8 cellular contexts compared by ENCODE assay signal in genomic region chr6:109484161-109484560, GRCh38. TPM values are rescaled to one million over a fixed set of nuclear protein-coding genes. Genes with fewer than 3 reads are reported as not detected.
DNase-seq lines count a peak whose midpoint lies in the region; ATAC-seq, FAIRE-seq and TF ChIP-seq lines count a peak whose summit lies in the region.

No MANE protein-coding gene starts in this region.

- POLR2A ChIA-PET in PC-3 (lab: Charles Lee; ENCODE audit: unreplicated experiment), result no interaction called here
- POLR2A ChIA-PET in H1 (lab: Charles Lee; ENCODE audit: partially characterized antibody), result interaction anchor here (1.0 kb wide), 1 partner anchor 38 kb away, joined by 3 read pairs; no protein-coding TSS in a partner anchor

- peak overlapping the region; percentile 83 for H3K4me2 ChIP-seq in PC-3 (ENCODE audit: low read length)
- peak overlapping the region; percentile 72 to 76; a peak in 3 of 4 replicates for H3K4me2 ChIP-seq in H1 (ENCODE audit: insufficient read depth in 1 of 2, low read depth in 2 of 2, low read length in 2 of 2)

- H2BK20ac ChIP-seq in H1 (ENCODE audit: low read length), result no peak overlapping the region

- BruUV-seq in PC-3 (replicated peaks; lab: Mats Ljungman, UMichigan), result no TSS peak

- no peak overlapping the region for H3K14ac ChIP-seq in H1 (ENCODE audit: insufficient read length)

- H3K9me3 ChIP-seq in ES-I3 (ENCODE audit: control insufficient read depth, insufficient read depth, low read length) (no peaks in the 10 kb centered on the region), PC-3 (ENCODE audit: low read length) (no peaks in the 10 kb centered on the region), H1 (ENCODE audit: insufficient read depth in 2 of 2, low read depth in 1 of 2, low read length in 1 of 2) (no peaks in the 10 kb centered on the region), aorta (ENCODE audit: control insufficient read depth, low read length) (no peaks in the 10 kb centered on the region), right lobe of liver (no peaks in the 10 kb centered on the region)

- intact Hi-C loops in PC-3 (cut with micrococcal nuclease), result loop anchor here (5.0 kb wide), 1 partner anchor 38 kb away; no protein-coding TSS in a partner anchor
- intact Hi-C loops in sciatic nerve (cut with DNase I), result no loop called here
- intact Hi-C loops in aorta (cut with DNase I), result no loop called here
- intact Hi-C loops in right lobe of liver (cut with DNase I), result no loop called here

- H4K20me1 ChIP-seq in PC-3 (ENCODE audit: low read length) (0 out of 2 replicates have a peak, but pooled peaks cover 2% of the 10 kb centered on the region), H1 (replicated peaks in 1 of 2; ENCODE audit: control insufficient read depth in 1 of 2, insufficient read depth in 2 of 2, low read length in 2 of 2) (peaks cover 0 to 8% of the 10 kb centered on the region in 2 experiments)

- no peak overlapping the region for H2AK5ac ChIP-seq in H1 (ENCODE audit: low read depth, low read length)

- H3K23ac ChIP-seq in H1 (ENCODE audit: insufficient read length), result no peak overlapping the region

- H3K4me1 ChIP-seq in ES-I3 (ENCODE audit: insufficient read depth, low read length) (peaks cover 18% of the 10 kb centered on the region), PC-3 (ENCODE audit: insufficient read depth, low read length) (peaks cover 42% of the 10 kb centered on the region), H1 (replicated peaks in 1 of 4; ENCODE audit: control insufficient read depth in 3 of 4, insufficient read depth in 4 of 4, low read length in 3 of 4) (peaks cover 2 to 15% (median 6%) of the 10 kb centered on the region in 4 experiments; a peak in 6 of 7 replicates), aorta (ENCODE audit: control insufficient read depth in 1 of 2, insufficient read depth in 2 of 2, low read length in 2 of 2) (peaks cover 7 to 13% of the 10 kb centered on the region in 2 donors), right lobe of liver (peaks cover 0 to 14% (median 1%) of the 10 kb centered on the region in 4 donors)

- H2BK12ac ChIP-seq in H1 (ENCODE audit: low read depth, low read length), result no peak overlapping the region

- no peak overlapping the region for H4K91ac ChIP-seq in H1 (replicated peaks; ENCODE audit: insufficient read length, low read length)

- peaks cover 2% of the 10 kb centered on the region for H3K79me1 ChIP-seq in H1 (ENCODE audit: low read depth, low read length)

- no peak overlapping the region for H4K8ac ChIP-seq in H1 (ENCODE audit: extremely low read depth, insufficient read depth, low read length)

- no peak overlapping the region for H3K18ac ChIP-seq in H1 (ENCODE audit: extremely low read depth, low read length)

- no peak overlapping the region for H2BK120ac ChIP-seq in H1 (replicated peaks; ENCODE audit: low read depth, low read length)

- CTCF ChIA-PET in PC-3 (lab: Charles Lee) (no interaction called here), H1 (lab: Charles Lee; ENCODE audit: partially characterized antibody) (interaction anchor here (1.0 to 1.1 kb wide), 2 partner anchors 191 to 199 kb away, joined by 3 read pairs; no protein-coding TSS in a partner anchor)

- H3K4ac ChIP-seq in H1 (replicated peaks; ENCODE audit: insufficient read length, low read depth, low read length), result no peak overlapping the region

- 85% methylated on average over 3 of the region's 3 CpGs; no CpG with 5 or more reads in 1 of the 2 experiments for WGBS in H1 (ENCODE audit: extremely low coverage in 1 of 2, insufficient coverage in 1 of 2, insufficient read length in 1 of 2, insufficient replicate concordance in 2 of 2, low coverage in 1 of 2, low lambda C conversion rate in 2 of 2, missing lambda C conversion rate in 1 of 2), 2 experiments
- WGBS in aorta, 2 donors, result 12 to 20% methylated on average over 3 of the region's 3 CpGs
- WGBS in right lobe of liver (ENCODE audit: insufficient coverage, low coverage, low lambda C conversion rate, missing lambda C conversion rate), result 76% methylated on average over 3 of the region's 3 CpGs

- DNase-seq in PC-3 (no peak), H1 (ENCODE audit: low read depth in 1 of 2, low spot score in 2 of 2) (no peak), sciatic nerve (ENCODE audit: low spot score) (no peak), SKM-1 (lab: John Stamatoyannopoulos, UW; ENCODE audit: unreplicated experiment) (no peak), aorta (no peak), glomerular visceral epithelial cell (ENCODE audit: extremely low spot score) (no peak), right lobe of liver (no peak)

- H3K27me3 ChIP-seq in PC-3 (ENCODE audit: low read length) (no peaks in the 10 kb centered on the region), H1 (replicated peaks in 1 of 4; ENCODE audit: control insufficient read depth in 3 of 4, extremely low read depth in 1 of 4, insufficient read depth in 3 of 4, low read length in 3 of 4) (no peaks in the 10 kb centered on the region), aorta (ENCODE audit: control insufficient read depth in 1 of 2, insufficient read depth in 2 of 2, low read length in 1 of 2) (no peaks in the 10 kb centered on the region), right lobe of liver (no peaks in the 10 kb centered on the region)

- no peak for TF ChIP-seq EP300 in H1 (IDR thresholded peaks at IDR 0.05; ENCODE audit: borderline replicate concordance in 1 of 2, low read depth in 2 of 2, low read length in 2 of 2)

- no peak overlapping the region for H2BK15ac ChIP-seq in H1 (ENCODE audit: low read length)

- H3K36me3 ChIP-seq in ES-I3 (ENCODE audit: insufficient read depth, low read length) (peaks cover 17% of the 10 kb centered on the region), PC-3 (ENCODE audit: low read depth, low read length) (peaks cover 14% of the 10 kb centered on the region; the same call in 1 of the 2 replicates), H1 (ENCODE audit: control insufficient read depth in 2 of 4, insufficient read depth in 4 of 4, low read length in 3 of 4) (peaks cover 4 to 26% (median 14%) of the 10 kb centered on the region in 4 experiments; a peak in 7 of 8 replicates), aorta (ENCODE audit: control insufficient read depth in 1 of 2, insufficient read depth in 2 of 2, low read length in 1 of 2) (peaks cover 0 to 1% of the 10 kb centered on the region in 2 donors), right lobe of liver (peaks cover 0 to 7% (median 2%) of the 10 kb centered on the region in 4 donors)

- H3K9ac ChIP-seq in ES-I3 (ENCODE audit: low read depth, low read length) (peak overlapping the region; percentile 77), PC-3 (ENCODE audit: low read length) (no peak overlapping the region), H1 (replicated peaks in 1 of 4; ENCODE audit: extremely low read depth in 1 of 4, low read depth in 3 of 4, low read length in 3 of 4) (no peak overlapping the region)

- H4K5ac ChIP-seq in H1 (ENCODE audit: insufficient read length, low read depth, low read length), result no peak overlapping the region

- H3K79me2 ChIP-seq in PC-3 (ENCODE audit: low read length), result peaks cover 35% of the 10 kb centered on the region
- H3K79me2 ChIP-seq in H1 (ENCODE audit: control insufficient read depth in 1 of 2, insufficient read depth in 2 of 2, low read length in 2 of 2), result peaks cover 20 to 33% of the 10 kb centered on the region in 2 experiments

- no peak overlapping the region for H2BK5ac ChIP-seq in H1 (ENCODE audit: low read depth, low read length)

- TF ChIP-seq RAD21 in H1 (IDR thresholded peaks at IDR 0.05 in 1 of 2, conservative IDR thresholded peaks at IDR 0.05 in 1 of 2; ENCODE audit: low read depth in 2 of 2, low read length in 2 of 2), result no peak

- H3K4me3 ChIP-seq in PC-3 (ENCODE audit: low read length), result peak overlapping the region; percentile 61
- H3K4me3 ChIP-seq in H1 (ENCODE audit: extremely low read depth in 1 of 4, insufficient read depth in 2 of 4, low read depth in 3 of 4, low read length in 4 of 4), result peak overlapping the region in 2 of 4 experiments; percentile 37 to 55; a peak in 2 of 8 replicates
- no peak overlapping the region for H3K4me3 ChIP-seq in aorta (ENCODE audit: low read length in 2 of 2)
- no peak overlapping the region for H3K4me3 ChIP-seq in right lobe of liver

- peaks cover 4% of the 10 kb centered on the region for H3F3A ChIP-seq in PC-3 (ENCODE audit: low read length, unreplicated experiment)

- ATAC-seq in PC-3 (no peak), sciatic nerve (peak; percentile 48), aorta (ENCODE audit: low FRiP score) (no peak), right lobe of liver (no peak)

- TF ChIP-seq CTCF in PC-3 (conservative IDR thresholded peaks at IDR 0.05; ENCODE audit: low read depth, low read length), result no peak
- no peak for TF ChIP-seq CTCF in H1 (IDR thresholded peaks at IDR 0.05; ENCODE audit: control extremely low read depth in 1 of 3, insufficient read depth in 1 of 3, low read depth in 1 of 3, low read length in 3 of 3)
- TF ChIP-seq CTCF in right lobe of liver (IDR thresholded peaks at IDR 0.05), result no peak

- H2AFZ ChIP-seq in PC-3 (ENCODE audit: low read length), result peak overlapping the region; percentile 89; the same call in 1 of the 2 replicates
- H2AFZ ChIP-seq in H1 (ENCODE audit: low read length), result no peak overlapping the region

- H3K27ac ChIP-seq in PC-3 (ENCODE audit: low read length) (no peak overlapping the region), H1 (ENCODE audit: low read depth, low read length) (no peak overlapping the region), aorta (ENCODE audit: low read depth in 1 of 2, low read length in 2 of 2) (no peak overlapping the region), right lobe of liver (no peak overlapping the region)

- FAIRE-seq in H1 (lab: Jason Lieb, UNC), result no peak

- no peaks in the 10 kb centered on the region for H3K9me2 ChIP-seq in PC-3 (replicated peaks; ENCODE audit: low read length)

- peaks cover 7% of the 10 kb centered on the region; the same call in 1 of the 2 replicates for H3K23me2 ChIP-seq in H1 (ENCODE audit: low read depth, low read length)

- TF ChIP-seq POLR2A in H1 (IDR thresholded peaks at IDR 0.05; ENCODE audit: control extremely low read depth in 1 of 2, low read depth in 2 of 2, low read length in 2 of 2), result no peak
- no peak for TF ChIP-seq POLR2A in right lobe of liver (IDR thresholded peaks at IDR 0.05)

- no peak overlapping the region for H3K56ac ChIP-seq in H1 (replicated peaks; ENCODE audit: insufficient read length, low read depth, low read length)

RNA-seq across cellular contexts. Expression of gene ZBTB24, which starts 1.1 kb away (rescaled TPM):
- total RNA-seq in PC-3 (2014; rRNA removed) (4.5 and 6.1 TPM in 2 replicates), sciatic nerve (9.9 TPM), aorta (1 to 10 TPM; 6.8 to 8.3 TPM), right lobe of liver (1 to 10 TPM; 2.4 to 3.6 (median 2.7) TPM)
- total RNA-seq in H1 (2021; fragmentation: NEBNext Ultra II Directional; extraction: Animal tissue kit (Norgen Biotek cat#: 25700)), result 20.5 and 21.0 TPM in 2 replicates
- polyA plus RNA-seq in H1 (2011; rRNA removed) (5.9 and 7.5 TPM in 2 replicates), aorta (1 to 10 TPM; 2.0 to 3.1 TPM)
- 7.7 TPM for polyA plus RNA-seq in H1 (2011; cell fraction: cytosol; rRNA removed)
- polyA plus RNA-seq in H1 (2011; cell fraction: nucleus; rRNA removed), result 6.5 TPM
- 8.0 to 12.5 TPM (median 9.3 TPM) in 4 replicates for polyA plus RNA-seq in H1 (2012, experiment 1 of 2)
- polyA plus RNA-seq in H1 (2012, experiment 2 of 2), result 1.4 TPM
- polyA plus RNA-seq in H1 (2013, experiment 1 of 2), result 10.2 TPM
- polyA plus RNA-seq in H1 (2013, experiment 2 of 2), result 9.3 TPM
- polyA minus RNA-seq in H1 (2011; rRNA and poly(A)+ RNA removed), result 17.3 and 22.3 TPM in 2 replicates
- 12.2 TPM for polyA minus RNA-seq in H1 (2011; cell fraction: cytosol; rRNA and poly(A)+ RNA removed)
- 14.7 TPM for polyA minus RNA-seq in H1 (2011; cell fraction: nucleus; rRNA and poly(A)+ RNA removed)

RNA-seq across cellular contexts. Expression of gene MICAL1, which starts 28.6 kb away (rescaled TPM):
- total RNA-seq in PC-3 (2014; rRNA removed), result 9.1 and 17.9 TPM in 2 replicates
- total RNA-seq in H1 (2021; fragmentation: NEBNext Ultra II Directional; extraction: Animal tissue kit (Norgen Biotek cat#: 25700)), result 51.3 and 55.4 TPM in 2 replicates
- polyA plus RNA-seq in H1 (2011; rRNA removed), result 42.5 and 61.9 TPM in 2 replicates
- polyA plus RNA-seq in H1 (2011; cell fraction: cytosol; rRNA removed), result 64.0 TPM
- 305 TPM for polyA plus RNA-seq in H1 (2011; cell fraction: nucleus; rRNA removed)
- 47.2 to 66.8 TPM (median 61.2 TPM) in 4 replicates for polyA plus RNA-seq in H1 (2012, experiment 1 of 2)
- 36.4 TPM for polyA plus RNA-seq in H1 (2012, experiment 2 of 2)
- polyA plus RNA-seq in H1 (2013, experiment 1 of 2), result 34.3 TPM
- 30.6 TPM for polyA plus RNA-seq in H1 (2013, experiment 2 of 2)
- 38.4 and 38.6 TPM in 2 replicates for polyA minus RNA-seq in H1 (2011; rRNA and poly(A)+ RNA removed)
- polyA minus RNA-seq in H1 (2011; cell fraction: cytosol; rRNA and poly(A)+ RNA removed), result 27.2 TPM
- polyA minus RNA-seq in H1 (2011; cell fraction: nucleus; rRNA and poly(A)+ RNA removed), result 63.9 TPM
- 53.9 TPM for total RNA-seq in sciatic nerve
- 10 to 100 TPM; 48.8 to 60.8 TPM for total RNA-seq in aorta
- 100 to 1,000 TPM in 1 of 2 donors, 10 to 100 TPM in 1; 32.4 to 199 TPM for polyA plus RNA-seq in aorta
- total RNA-seq in right lobe of liver, result 10 to 100 TPM in 2 of 6 experiments, 1 to 10 TPM in 4; 1.4 to 11.7 (median 5.2) TPM

RNA-seq across cellular contexts. Expression of gene SMPD2, which starts 43.6 kb away (rescaled TPM):
- total RNA-seq in PC-3 (2014; rRNA removed) (12.6 and 13.8 TPM in 2 replicates), sciatic nerve (11.7 TPM), aorta (1 to 10 TPM; 6.6 to 9.5 TPM), right lobe of liver (1 to 10 TPM; 3.2 to 7.7 (median 4.0) TPM)
- total RNA-seq in H1 (2021; fragmentation: NEBNext Ultra II Directional; extraction: Animal tissue kit (Norgen Biotek cat#: 25700)), result 10.5 and 11.5 TPM in 2 replicates
- polyA plus RNA-seq in H1 (2011; rRNA removed) (15.6 and 17.2 TPM in 2 replicates), aorta (10 to 100 TPM in 1 of 2 donors, 1 to 10 TPM in 1; 2.5 to 10.6 TPM)
- polyA plus RNA-seq in H1 (2011; cell fraction: cytosol; rRNA removed), result 12.7 TPM
- 22.3 TPM for polyA plus RNA-seq in H1 (2011; cell fraction: nucleus; rRNA removed)
- 9.5 to 13.6 TPM (median 12.0 TPM) in 4 replicates for polyA plus RNA-seq in H1 (2012, experiment 1 of 2)
- polyA plus RNA-seq in H1 (2012, experiment 2 of 2), result 18.2 TPM
- polyA plus RNA-seq in H1 (2013, experiment 1 of 2), result 7.7 TPM
- 7.4 TPM for polyA plus RNA-seq in H1 (2013, experiment 2 of 2)
- polyA minus RNA-seq in H1 (2011; rRNA and poly(A)+ RNA removed), result 19.4 and 23.2 TPM in 2 replicates
- 12.9 TPM for polyA minus RNA-seq in H1 (2011; cell fraction: cytosol; rRNA and poly(A)+ RNA removed)
- polyA minus RNA-seq in H1 (2011; cell fraction: nucleus; rRNA and poly(A)+ RNA removed), result 29.9 TPM

RNA-seq across cellular contexts. Expression of gene PPIL6, which starts 43.7 kb away (rescaled TPM):
- total RNA-seq in PC-3 (2014; rRNA removed) (0.62 and 2.1 TPM in 2 replicates), sciatic nerve (7.1 TPM), aorta (1 to 10 TPM; 1.0 to 1.5 TPM), right lobe of liver (under 1 TPM in 4 of 6 experiments, not detected in 2; 0.12 to 0.42 (median 0.33) TPM)
- total RNA-seq in H1 (2021; fragmentation: NEBNext Ultra II Directional; extraction: Animal tissue kit (Norgen Biotek cat#: 25700)), result 1.3 and 1.5 TPM in 2 replicates
- polyA plus RNA-seq in H1 (2011; rRNA removed) (0.19 and 0.42 TPM in 2 replicates), aorta (1 to 10 TPM; 1.8 to 2.7 TPM)
- polyA plus RNA-seq in H1 (2011; cell fraction: cytosol; rRNA removed), result 0.84 TPM
- polyA plus RNA-seq in H1 (2011; cell fraction: nucleus; rRNA removed), result 0.39 TPM
- polyA plus RNA-seq in H1 (2012, experiment 1 of 2), result 0.44 to 1.5 TPM (median 0.61 TPM) in 4 replicates
- 0.13 TPM for polyA plus RNA-seq in H1 (2012, experiment 2 of 2)
- 0.55 TPM for polyA plus RNA-seq in H1 (2013, experiment 1 of 2)
- 0.40 TPM for polyA plus RNA-seq in H1 (2013, experiment 2 of 2)
- 1.1 TPM in 1 of 2 replicates, not detected in the other for polyA minus RNA-seq in H1 (2011; rRNA and poly(A)+ RNA removed)
- not detected for polyA minus RNA-seq in H1 (2011; cell fraction: cytosol; rRNA and poly(A)+ RNA removed)
- 1.9 TPM for polyA minus RNA-seq in H1 (2011; cell fraction: nucleus; rRNA and poly(A)+ RNA removed)
